20 cellular contexts compared by ENCODE assay signal in the genomic region with DNA sequence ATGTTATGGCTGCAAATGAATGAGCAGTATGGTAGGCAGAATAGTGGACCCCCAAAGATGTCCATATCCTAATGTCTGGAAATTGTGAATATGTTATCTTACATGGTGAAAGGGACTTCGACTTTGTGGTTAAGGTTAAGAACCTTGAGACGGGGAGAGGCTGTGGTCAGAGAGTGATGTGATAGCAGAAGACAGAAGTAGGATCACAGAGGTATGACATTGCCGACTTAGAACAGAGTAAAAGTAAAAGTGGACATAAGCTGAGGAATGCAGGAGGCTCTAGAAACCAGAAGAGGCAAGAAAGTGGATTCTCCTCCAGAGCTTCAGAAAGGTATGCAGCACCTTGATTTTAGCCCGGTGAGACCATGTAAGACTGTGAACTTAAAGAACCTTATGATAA.
"Had no signal": no experiment of that assay in that cellular context is flagged by ENCODE, and none has a peak within 500 bp of the region (broad histone marks: within the 10 kb centered on the region; RNA-seq: fewer than 3 reads in every experiment).

No MANE protein-coding gene starts in this region.

- H3K4me3 Mint-ChIP-seq: endodermal cell; naive B cell; nephron progenitor cell; stimulated activated memory B cell treated with anti-CD40 and anti-IgM and Interleukin-4, amounts not matched to agents 10 μg/mL and 1 μg/mL and 100 μg/mL, for 72 hours; stimulated activated naive CD8-positive, alpha-beta T cell treated with anti-CD3 and anti-CD28 coated beads, Interleukin-15, Interleukin-2, amounts not matched to agents 100 ng/mL and 50 ng/mL, for 24 hours had no signal

- FAIRE-seq: islet of Langerhans had no signal

- H3K36me3 Mint-ChIP-seq: naive B cell; stimulated activated memory B cell treated with anti-CD40 and anti-IgM and Interleukin-4, amounts not matched to agents 10 μg/mL and 1 μg/mL and 100 μg/mL, for 72 hours had no signal

- H3K9me3 Mint-ChIP-seq: nephron progenitor cell; stimulated activated naive CD8-positive, alpha-beta T cell treated with anti-CD3 and anti-CD28 coated beads, Interleukin-15, Interleukin-2, amounts not matched to agents 100 ng/mL and 50 ng/mL, for 24 hours had no signal

- DNase-seq: effector CD4-positive, alpha-beta T cell; endodermal cell; foreskin melanocyte; head of caudate nucleus; hypothalamus; kidney glomerular epithelial cell; mesendoderm; naive B cell; nephron progenitor cell; right lobe of liver; stimulated activated CD4-positive, alpha-beta T cell treated with anti-CD3 and anti-CD28 coated beads, Interleukin-4, amount 100 ng/mL, for 1 hour; stimulated activated CD8-positive, alpha-beta memory T cell treated with anti-CD3 and anti-CD28 coated beads, Interleukin-4, amount 100 ng/mL, for 48 hours; tibial artery; upper lobe of left lung; uterus had no signal

- H3K4me1 Mint-ChIP-seq: naive B cell; nephron progenitor cell; stimulated activated memory B cell treated with anti-CD40 and anti-IgM and Interleukin-4, amounts not matched to agents 10 μg/mL and 1 μg/mL and 100 μg/mL, for 72 hours had no signal

- H2AFZ ChIP-seq: parathyroid adenoma had no signal

- H3K36me3 ChIP-seq: prostate gland, right lobe of liver, tibial artery, upper lobe of left lung, uterus had no signal

- H3K9ac ChIP-seq: parathyroid adenoma had no signal

- H3K4me1 ChIP-seq: parathyroid adenoma, prostate gland, right lobe of liver, tibial artery, upper lobe of left lung, uterus had no signal

- ATAC-seq: right lobe of liver; stimulated activated memory B cell treated with anti-CD40 and anti-IgM and Interleukin-4, amounts not matched to agents 10 μg/mL and 1 μg/mL and 100 μg/mL, for 72 hours had no signal

- H3K9me3 ChIP-seq: prostate gland, right lobe of liver, upper lobe of left lung, uterus had no signal

- H3K27me3 ChIP-seq: right lobe of liver, tibial artery, upper lobe of left lung, uterus had no signal

- H3K79me2 ChIP-seq: parathyroid adenoma had no signal

- H3K27ac Mint-ChIP-seq: endodermal cell; naive B cell; nephron progenitor cell; stimulated activated memory B cell treated with anti-CD40 and anti-IgM and Interleukin-4, amounts not matched to agents 10 μg/mL and 1 μg/mL and 100 μg/mL, for 72 hours; stimulated activated naive CD8-positive, alpha-beta T cell treated with anti-CD3 and anti-CD28 coated beads, Interleukin-15, Interleukin-2, amounts not matched to agents 100 ng/mL and 50 ng/mL, for 24 hours had no signal

- H3K27ac ChIP-seq: parathyroid adenoma, prostate gland, right lobe of liver, tibial artery, upper lobe of left lung had no signal

- H3K4me3 ChIP-seq: prostate gland, right lobe of liver, tibial artery, upper lobe of left lung, uterus had no signal
